In genomic region chr10:55629792-55630490, GRCh38 we compare ENCODE assay signal across 9 cellular contexts.
DNase-seq lines count a peak whose midpoint lies in the region; ATAC-seq and TF ChIP-seq lines count a peak whose summit lies in the region.
"Had no signal": no experiment of that assay in that cellular context is flagged by ENCODE, and none has a peak within 500 bp of the region (broad histone marks: within the 10 kb centered on the region; RNA-seq: fewer than 3 reads in every experiment).

No MANE protein-coding gene starts in this region.

- H3K4me1 ChIP-seq in ES-I3 (ENCODE audit: insufficient read depth, low read length) = no peaks in the 10 kb centered on the region; the same call in none of the 2 replicates
- no peaks in the 10 kb centered on the region for H3K4me1 ChIP-seq in effector memory CD4-positive, alpha-beta T cell (ENCODE audit: control insufficient read depth, insufficient read depth, low read length, poor library complexity, severe bottlenecking)

- H3K4me1 Mint-ChIP-seq in mesothelial cell of epicardium = peaks cover 27% of the 10 kb centered on the region
- H3K4me1 Mint-ChIP-seq: central memory CD8-positive, alpha-beta T cell had no signal

- no peaks in the 10 kb centered on the region for H3K27me3 ChIP-seq in effector memory CD4-positive, alpha-beta T cell (replicated peaks; ENCODE audit: control insufficient read depth, insufficient read depth, low read length, poor library complexity, severe bottlenecking)

- H3K27ac ChIP-seq in effector memory CD4-positive, alpha-beta T cell (ENCODE audit: insufficient read depth, low read length, poor library complexity, severe bottlenecking) = no peak overlapping the region

- no peaks in the 10 kb centered on the region for H3K9me3 ChIP-seq in ES-I3 (ENCODE audit: control insufficient read depth, insufficient read depth, low read length)
- H3K9me3 ChIP-seq in effector memory CD4-positive, alpha-beta T cell (ENCODE audit: control insufficient read depth, low read length) = no peaks in the 10 kb centered on the region

- peak overlapping the region; percentile 89 for H3K4me3 Mint-ChIP-seq in mesothelial cell of epicardium
- H3K4me3 Mint-ChIP-seq: central memory CD8-positive, alpha-beta T cell had no signal

- no peak overlapping the region for H3K4me3 ChIP-seq in effector memory CD4-positive, alpha-beta T cell (ENCODE audit: insufficient read depth, low read depth, low read length, poor library complexity, severe bottlenecking)

- peak overlapping the region; percentile 84 for H3K27ac Mint-ChIP-seq in mesothelial cell of epicardium

- no peak for ATAC-seq in GM21423 (IDR thresholded peaks at IDR 0.05; ENCODE audit: unreplicated experiment)

- peaks cover 18% of the 10 kb centered on the region for H3K27me3 Mint-ChIP-seq in mesothelial cell of epicardium (ENCODE audit: low read depth)
- H3K27me3 Mint-ChIP-seq: central memory CD8-positive, alpha-beta T cell had no signal

- peak; percentile 82 for TF ChIP-seq CTCF in mesothelial cell of epicardium (IDR thresholded peaks at IDR 0.05; ENCODE audit: unreplicated experiment)

- H3K9me3 Mint-ChIP-seq in mesothelial cell of epicardium = no peaks in the 10 kb centered on the region

- DNase-seq in HuH-7.5 (ENCODE audit: low spot score) (peak; percentile 32), ecto neural progenitor cell (ENCODE audit: low spot score) (peak; percentile 70), mesothelial cell of epicardium (ENCODE audit: low spot score in 2 of 2, unreplicated experiment in 2 of 2) (peak; percentile 40 to 71), mucosa of gallbladder (ENCODE audit: low spot score) (no peak), ureter (ENCODE audit: low spot score) (no peak)
- no peak for DNase-seq in effector memory CD4-positive, alpha-beta T cell

- no peaks in the 10 kb centered on the region for H3K36me3 ChIP-seq in ES-I3 (ENCODE audit: insufficient read depth, low read length)
- H3K36me3 ChIP-seq in effector memory CD4-positive, alpha-beta T cell (ENCODE audit: control insufficient read depth, insufficient read depth, low read length) = no peaks in the 10 kb centered on the region

- H3K36me3 Mint-ChIP-seq in mesothelial cell of epicardium = no peaks in the 10 kb centered on the region

- peak overlapping the region; percentile 97; the same call in 1 of the 2 replicates for H3K9ac ChIP-seq in ES-I3 (ENCODE audit: low read depth, low read length)

Comparison
In these comparisons a context has a peak if more than half of its experiments do, and no peak if none do; other contexts are left out.
1. DNase-seq: peak in HuH-7.5 (single experiment), ecto neural progenitor cell (single experiment) and mesothelial cell of epicardium (2 of 2); none in mucosa of gallbladder (single experiment), ureter (single experiment) and effector memory CD4-positive, alpha-beta T cell (0 of 3).